7 cellular contexts compared by ENCODE assay signal in genomic region chr10:73094986-73095478, GRCh38. TPM values are rescaled to one million over a fixed set of nuclear protein-coding genes. Genes with fewer than 3 reads are reported as not detected.
A peak's percentile ranks its signal among the peaks of the same experiment; 100 is the strongest.
DNase-seq lines count a peak whose midpoint lies in the region; ATAC-seq, FAIRE-seq and TF ChIP-seq lines count a peak whose summit lies in the region.

No MANE protein-coding gene starts in this region.

- H3K9me3 Mint-ChIP-seq in activated naive CD4-positive, alpha-beta T cell treated with anti-CD3 and anti-CD28 coated beads, Interleukin-2, amount 50 U/mL, for 72 hours, result no peaks in the 10 kb centered on the region

- H3K9ac ChIP-seq in HUES48 (ENCODE audit: low read depth, low read length) (peak overlapping the region; percentile 49; the same call in 1 of the 2 replicates), keratinocyte (ENCODE audit: control insufficient read depth, extremely low read depth, insufficient read depth, low read length) (peak overlapping the region; percentile 97), stomach smooth muscle (ENCODE audit: low read length in 2 of 2) (peak overlapping the region; percentile 80 to 81)

- no peak overlapping the region for H3K27ac ChIP-seq in HUES48 (ENCODE audit: low read depth, low read length)
- H3K27ac ChIP-seq in keratinocyte (ENCODE audit: control insufficient read depth, insufficient read depth, low read length), result peak overlapping the region; percentile 81
- H3K27ac ChIP-seq in stomach smooth muscle (ENCODE audit: low read length), result no peak overlapping the region

- H3K36me3 Mint-ChIP-seq in activated naive CD4-positive, alpha-beta T cell treated with anti-CD3 and anti-CD28 coated beads, Interleukin-2, amount 50 U/mL, for 72 hours, result peaks cover 0 to 15% of the 10 kb centered on the region in 2 donors

- H3K9me1 ChIP-seq in keratinocyte (ENCODE audit: control insufficient read depth, extremely low read depth, insufficient read depth, low read length), result no peaks in the 10 kb centered on the region

- peak overlapping the region; percentile 96 to 99 for H3K27ac Mint-ChIP-seq in activated naive CD4-positive, alpha-beta T cell treated with anti-CD3 and anti-CD28 coated beads, Interleukin-2, amount 50 U/mL, for 72 hours

- no peak for FAIRE-seq in keratinocyte (lab: Jason Lieb, UNC)

- no peak for ATAC-seq in activated naive CD4-positive, alpha-beta T cell treated with anti-CD3 and anti-CD28 coated beads, Interleukin-2, amount 50 U/mL, for 72 hours
- no peak for ATAC-seq in GM18870 (IDR thresholded peaks at IDR 0.05; ENCODE audit: unreplicated experiment)

- peaks cover 18% of the 10 kb centered on the region for H3K4me1 ChIP-seq in HUES48 (ENCODE audit: control insufficient read depth, insufficient read depth, low read length)
- H3K4me1 ChIP-seq in keratinocyte (ENCODE audit: control insufficient read depth, extremely low read depth, insufficient read depth, low read length), result peaks cover 13% of the 10 kb centered on the region
- peaks cover 17% of the 10 kb centered on the region for H3K4me1 ChIP-seq in stomach smooth muscle (ENCODE audit: control insufficient read depth, insufficient read depth, low read length)

- dilution Hi-C loops in keratinocyte (cut with MboI; ENCODE audit: extremely low pct_ligation_motif_present, low sequenced_read_pairs), result no loop called here

- H3K36me3 ChIP-seq in HUES48 (ENCODE audit: control insufficient read depth, insufficient read depth, low read length), result no peaks in the 10 kb centered on the region
- peaks cover 0 to 1% of the 10 kb centered on the region in 2 experiments for H3K36me3 ChIP-seq in keratinocyte (ENCODE audit: control insufficient read depth in 2 of 2, extremely low read depth in 1 of 2, insufficient read depth in 2 of 2, low read length in 2 of 2)
- peaks cover 0 to 3% of the 10 kb centered on the region in 2 donors for H3K36me3 ChIP-seq in stomach smooth muscle (ENCODE audit: control insufficient read depth in 2 of 2, insufficient read depth in 2 of 2, low read length in 2 of 2)

- H3K79me2 ChIP-seq in keratinocyte (ENCODE audit: control insufficient read depth, insufficient read depth, low read length), result peaks cover 59% of the 10 kb centered on the region

- no peaks in the 10 kb centered on the region for H3K9me3 ChIP-seq in HUES48 (ENCODE audit: control insufficient read depth, insufficient read depth, low read length)
- H3K9me3 ChIP-seq in keratinocyte (ENCODE audit: control insufficient read depth, low read depth, low read length), result no peaks in the 10 kb centered on the region
- H3K9me3 ChIP-seq in stomach smooth muscle (ENCODE audit: control insufficient read depth in 2 of 2, low read length in 2 of 2), result no peaks in the 10 kb centered on the region

- H3K4me3 ChIP-seq in HUES48 (ENCODE audit: low read depth, low read length) (peak overlapping the region; percentile 90), keratinocyte (ENCODE audit: control insufficient read depth in 2 of 3, extremely low read depth in 1 of 3, insufficient read depth in 2 of 3, low read depth in 1 of 3, low read length in 3 of 3) (peak overlapping the region; percentile 59 to 74 (median 70)), stomach smooth muscle (ENCODE audit: low read length in 2 of 2) (peak overlapping the region; percentile 92 to 97)

- H4K20me1 ChIP-seq in keratinocyte (ENCODE audit: control insufficient read depth, extremely low read depth, insufficient read depth, low read length), result no peaks in the 10 kb centered on the region

- H3K4me2 ChIP-seq in keratinocyte (ENCODE audit: control insufficient read depth, extremely low read depth, insufficient read depth, low read depth, low read length), result peak overlapping the region; percentile 80

- H2AFZ ChIP-seq in keratinocyte (ENCODE audit: control insufficient read depth, low read length), result no peak overlapping the region

- TF ChIP-seq CTCF in keratinocyte (optimal IDR thresholded peaks at IDR 0.05 in 1 of 3, IDR thresholded peaks at IDR 0.05 in 1 of 3, conservative IDR thresholded peaks at IDR 0.05 in 1 of 3; ENCODE audit: extremely low read depth in 1 of 3, insufficient read depth in 2 of 3, low read length in 3 of 3), result no peak

- no peak for DNase-seq in activated naive CD4-positive, alpha-beta T cell treated with anti-CD3 and anti-CD28 coated beads, Interleukin-2, amount 50 U/mL, for 72 hours (ENCODE audit: low spot score in 2 of 2)
- DNase-seq in keratinocyte (ENCODE audit: low read depth, low spot score) (no peak), T1000 (lab: John Stamatoyannopoulos, UW) (no peak)
- DNase-seq in stimulated activated CD4-positive, alpha-beta T cell treated with anti-CD3 and anti-CD28 coated beads, Interleukin-2, amount 100 ng/mL, for 24 hours, result no peak

- no peaks in the 10 kb centered on the region for H3K27me3 ChIP-seq in HUES48 (ENCODE audit: control insufficient read depth, insufficient read depth, low read length)
- H3K27me3 ChIP-seq in keratinocyte (ENCODE audit: control insufficient read depth, extremely low read depth, insufficient read depth, low read length), result no peaks in the 10 kb centered on the region
- no peaks in the 10 kb centered on the region for H3K27me3 ChIP-seq in stomach smooth muscle (ENCODE audit: control insufficient read depth in 1 of 2, insufficient read depth in 2 of 2, low read length in 2 of 2)

RNA-seq across cellular contexts. Expression of gene P4HA1, which starts 1.6 kb away (rescaled TPM):
- total RNA-seq in activated naive CD4-positive, alpha-beta T cell treated with anti-CD3 and anti-CD28 coated beads, Interleukin-2, amount 50 U/mL, for 72 hours, result 10 to 100 TPM in 1 of 2 donors, 1 to 10 TPM in 1; 9.5 to 62.2 TPM
- 29.4 to 67.4 TPM (median 40.4 TPM) in 3 replicates for polyA plus RNA-seq in keratinocyte
- 79.9 TPM for polyA plus RNA-seq in keratinocyte (2011; ENCODE audit: low read depth)
- polyA plus RNA-seq in keratinocyte (2011; cell fraction: cytosol; rRNA removed), result 19.4 and 37.7 TPM in 2 replicates
- polyA plus RNA-seq in keratinocyte (2011; cell fraction: nucleus; rRNA removed), result 36.3 and 59.0 TPM in 2 replicates
- polyA plus RNA-seq in keratinocyte (2012; ENCODE audit: low replicate concordance), result 32.0 and 35.4 TPM in 2 replicates
- polyA minus RNA-seq in keratinocyte, result 5.1 to 50.4 TPM (median 23.0 TPM) in 3 replicates
- polyA minus RNA-seq in keratinocyte (2011; cell fraction: cytosol; rRNA and poly(A)+ RNA removed), result 19.6 TPM
- polyA minus RNA-seq in keratinocyte (2011; cell fraction: nucleus; rRNA and poly(A)+ RNA removed), result 33.8 and 54.9 TPM in 2 replicates

RNA-seq across cellular contexts. Expression of gene NUDT13, which starts 15.2 kb away (rescaled TPM):
- total RNA-seq in activated naive CD4-positive, alpha-beta T cell treated with anti-CD3 and anti-CD28 coated beads, Interleukin-2, amount 50 U/mL, for 72 hours, result 1 to 10 TPM in 1 of 2 donors, under 1 TPM in 1; 0.18 to 1.2 TPM
- 1.3 to 2.4 TPM (median 1.6 TPM) in 3 replicates for polyA plus RNA-seq in keratinocyte
- 0.89 TPM for polyA plus RNA-seq in keratinocyte (2011; ENCODE audit: low read depth)
- polyA plus RNA-seq in keratinocyte (2011; cell fraction: cytosol; rRNA removed), result 1.2 and 2.2 TPM in 2 replicates
- 2.5 and 2.8 TPM in 2 replicates for polyA plus RNA-seq in keratinocyte (2011; cell fraction: nucleus; rRNA removed)
- polyA plus RNA-seq in keratinocyte (2012; ENCODE audit: low replicate concordance), result 1.0 and 1.4 TPM in 2 replicates
- 0.52 to 1.4 TPM (median 0.53 TPM) in 3 replicates for polyA minus RNA-seq in keratinocyte
- not detected for polyA minus RNA-seq in keratinocyte (2011; cell fraction: cytosol; rRNA and poly(A)+ RNA removed)
- not detected in 2 replicates for polyA minus RNA-seq in keratinocyte (2011; cell fraction: nucleus; rRNA and poly(A)+ RNA removed)
